19 cellular contexts compared by ENCODE assay signal in genomic region chr10:28282341-28282740, GRCh38. TPM values are rescaled to one million over a fixed set of nuclear protein-coding genes. Genes with fewer than 3 reads are reported as not detected.
A peak's percentile ranks its signal among the peaks of the same experiment; 100 is the strongest.
DNase-seq lines count a peak whose midpoint lies in the region; TF ChIP-seq lines count a peak whose summit lies in the region.
"Had no signal": no experiment of that assay in that cellular context is flagged by ENCODE, and none has a peak within 500 bp of the region (broad histone marks: within the 10 kb centered on the region; RNA-seq: fewer than 3 reads in every experiment).

No MANE protein-coding gene starts in this region.

- peaks cover 15% of the 10 kb centered on the region for H3K4me1 Mint-ChIP-seq in nephron

- H3K4me3 Mint-ChIP-seq in nephron: no peak overlapping the region
- H3K4me3 Mint-ChIP-seq: activated CD8-positive, alpha-beta T cell treated with anti-CD3 and anti-CD28 coated beads, Interleukin-2, amount 10 ng/mL, durations not matched to agents 7 days and 5 days; activated naive CD8-positive, alpha-beta T cell treated with anti-CD3 and anti-CD28 coated beads, Interleukin-2, amount 10 ng/mL, durations not matched to agents 7 days and 5 days; GM23338 had no signal

- peak overlapping the region; percentile 83 to 87 for H3K27ac ChIP-seq in ascending aorta
- H3K27ac ChIP-seq in tibial artery: peak overlapping the region; percentile 64 to 73
- H3K27ac ChIP-seq: epithelial cell of prostate, foreskin keratinocyte, tibial nerve had no signal

- H3K9me3 ChIP-seq in ascending aorta (no peaks in the 10 kb centered on the region), tibial artery (no peaks in the 10 kb centered on the region)
- H3K9me3 ChIP-seq: tibial nerve had no signal

- H3K4me1 ChIP-seq in ascending aorta (peaks cover 3 to 68% of the 10 kb centered on the region in 2 donors), tibial artery (peaks cover 0 to 98% (median 36%) of the 10 kb centered on the region in 4 donors)
- H3K4me1 ChIP-seq: foreskin keratinocyte, tibial nerve had no signal

- no peaks in the 10 kb centered on the region for H3K9me3 Mint-ChIP-seq in nephron
- H3K9me3 Mint-ChIP-seq: activated naive CD8-positive, alpha-beta T cell treated with anti-CD3 and anti-CD28 coated beads, Interleukin-2, amount 10 ng/mL, durations not matched to agents 7 days and 5 days; GM23338 had no signal

- H3K36me3 Mint-ChIP-seq in nephron (ENCODE audit: low read depth): no peaks in the 10 kb centered on the region

- no peaks in the 10 kb centered on the region for H3K27me3 ChIP-seq in ascending aorta
- no peaks in the 10 kb centered on the region for H3K27me3 ChIP-seq in tibial artery
- H3K27me3 ChIP-seq: foreskin keratinocyte, tibial nerve had no signal

- H3K4me3 ChIP-seq in ascending aorta: no peak overlapping the region
- H3K4me3 ChIP-seq in tibial artery: no peak overlapping the region
- H3K4me3 ChIP-seq: GM23338, tibial nerve had no signal

- intact Hi-C loops in ascending aorta (cut with DNase I) (loop anchor here (5.0 kb wide), 1 partner anchor 1040 kb away; the partner anchor contains the start of gene ACBD5), tibial artery (cut with DNase I; ENCODE audit: low total_unique reads) (no loop called here)

- DNase-seq in NCI-H2029 treated with DMSO at 0.1 percent for 48 hours (lab: John Stamatoyannopoulos, UW): peak; percentile 24
- no peak for DNase-seq in ascending aorta (ENCODE audit: low spot score in 2 of 2)
- DNase-seq in tibial artery: no peak
- no peak for DNase-seq in AG20443 (ENCODE audit: low spot score)
- no peak for DNase-seq in stimulated activated naive CD4-positive, alpha-beta T cell treated with Interleukin-2 at 50 U/mL for 16 hours (lab: John Stamatoyannopoulos, UW)
- DNase-seq in stimulated activated naive CD4-positive, alpha-beta T cell (lab: John Stamatoyannopoulos, UW): no peak
- DNase-seq: activated CD8-positive, alpha-beta T cell treated with anti-CD3 and anti-CD28 coated beads, Interleukin-2, amount 10 ng/mL, durations not matched to agents 7 days and 5 days; activated naive CD8-positive, alpha-beta T cell treated with anti-CD3 and anti-CD28 coated beads, Interleukin-2, amount 10 ng/mL, durations not matched to agents 7 days and 5 days; activated T-cell treated with anti-CD3 and anti-CD28 coated beads, Interleukin-2, amount 50 U/mL, for 48 hours; foreskin keratinocyte; Karpas-422; kidney; mammary epithelial cell; NCI-H1092; NCI-H82 had no signal

- H3K36me3 ChIP-seq in ascending aorta (no peaks in the 10 kb centered on the region), tibial artery (no peaks in the 10 kb centered on the region)
- H3K36me3 ChIP-seq: tibial nerve had no signal

- peak overlapping the region in 2 of 3 experiments; percentile 25 to 64 for H3K27ac Mint-ChIP-seq in nephron
- H3K27ac Mint-ChIP-seq: activated CD8-positive, alpha-beta T cell treated with anti-CD3 and anti-CD28 coated beads, Interleukin-2, amount 10 ng/mL, durations not matched to agents 7 days and 5 days; activated naive CD8-positive, alpha-beta T cell treated with anti-CD3 and anti-CD28 coated beads, Interleukin-2, amount 10 ng/mL, durations not matched to agents 7 days and 5 days had no signal

- no peaks in the 10 kb centered on the region for H3K27me3 Mint-ChIP-seq in nephron (ENCODE audit: low read depth)
- H3K27me3 Mint-ChIP-seq: activated naive CD8-positive, alpha-beta T cell treated with anti-CD3 and anti-CD28 coated beads, Interleukin-2, amount 10 ng/mL, durations not matched to agents 7 days and 5 days had no signal

- TF ChIP-seq CTCF in ascending aorta (IDR thresholded peaks at IDR 0.05) (no peak), nephron (IDR thresholded peaks at IDR 0.05; ENCODE audit: unreplicated experiment in 3 of 3) (no peak), tibial artery (IDR thresholded peaks at IDR 0.05) (no peak)

RNA-seq across cellular contexts. Expression of gene MPP7, which starts 20.5 kb away (rescaled TPM):
- total RNA-seq in ascending aorta: 43.9 TPM
